Comparison of ENCODE assay signal across 14 cellular contexts in the genomic region with DNA sequence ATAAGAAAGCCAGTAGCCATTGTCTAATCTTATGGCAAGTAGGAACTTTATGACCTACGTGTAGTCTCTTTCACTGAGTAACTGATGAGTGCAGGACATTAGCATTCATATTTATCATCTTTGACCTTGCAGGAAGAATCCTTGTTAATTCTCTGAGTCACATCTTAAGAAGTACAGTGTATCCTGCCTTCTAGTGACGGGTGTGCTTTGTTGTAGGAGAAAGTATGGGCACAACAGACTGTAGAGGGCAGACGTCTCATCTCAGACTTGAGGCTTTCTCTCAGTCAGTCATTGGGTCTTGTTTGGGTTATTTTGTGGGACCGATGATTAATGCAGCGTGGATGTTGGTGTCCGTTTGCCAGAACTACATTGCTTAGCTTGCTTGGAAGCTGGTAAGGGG. TPM values are rescaled to one million over a fixed set of nuclear protein-coding genes. Genes with fewer than 3 reads are reported as not detected.
DNase-seq lines count a peak whose midpoint lies in the region; TF ChIP-seq lines count a peak whose summit lies in the region.
"Had no signal": no experiment of that assay in that cellular context is flagged by ENCODE, and none has a peak within 500 bp of the region (broad histone marks: within the 10 kb centered on the region; RNA-seq: fewer than 3 reads in every experiment).

No MANE protein-coding gene starts in this region.

- no peaks in the 10 kb centered on the region for H3K79me2 ChIP-seq in mesendoderm (ENCODE audit: control insufficient read depth, insufficient read depth, low read length)

- no peak overlapping the region for H3K23ac ChIP-seq in mesendoderm (ENCODE audit: low read length)

- H3K4me1 ChIP-seq in mesendoderm (ENCODE audit: control insufficient read depth, low read depth, low read length) = no peaks in the 10 kb centered on the region

- peak overlapping the region; percentile 50 for H3K27ac Mint-ChIP-seq in chondrocyte (ENCODE audit: unreplicated experiment)
- H3K27ac Mint-ChIP-seq: activated naive CD4-positive, alpha-beta T cell treated with anti-CD3 and anti-CD28 coated beads for 36 hours had no signal

- H3K56ac ChIP-seq in mesendoderm (ENCODE audit: low read length) = no peak overlapping the region

- H3K4me1 Mint-ChIP-seq in chondrocyte (ENCODE audit: low read depth) = peaks cover 7% of the 10 kb centered on the region

- no peaks in the 10 kb centered on the region for H3K9me3 Mint-ChIP-seq in chondrocyte (ENCODE audit: low read depth)
- H3K9me3 Mint-ChIP-seq: activated naive CD4-positive, alpha-beta T cell treated with anti-CD3 and anti-CD28 coated beads for 36 hours had no signal

- no peaks in the 10 kb centered on the region for H3K27me3 ChIP-seq in mesendoderm (ENCODE audit: insufficient read depth, low read length, poor library complexity)

- H3K27ac ChIP-seq in mesendoderm (ENCODE audit: low read depth, low read length) = no peak overlapping the region
- H3K27ac ChIP-seq: lower lobe of right lung, PC-9 had no signal

- no peak overlapping the region for H3K9ac ChIP-seq in mesendoderm (ENCODE audit: low read length)

- no peak overlapping the region for H2BK120ac ChIP-seq in mesendoderm (ENCODE audit: low read depth, low read length)

- peak; percentile 55 for DNase-seq in COLO829 (ENCODE audit: low spot score)
- peak; percentile 17 for DNase-seq in NB4 (ENCODE audit: low read depth)
- no peak for DNase-seq in chondrocyte (ENCODE audit: low spot score)
- DNase-seq in mesendoderm = peak; percentile 42
- no peak for DNase-seq in putamen (ENCODE audit: low spot score)
- no peak for DNase-seq in HuH-7.5 (ENCODE audit: low spot score)
- DNase-seq in KG1 (lab: John Stamatoyannopoulos, UW) = no peak
- DNase-seq in NCI-H2227 (lab: John Stamatoyannopoulos, UW; ENCODE audit: unreplicated experiment) = no peak
- DNase-seq: activated CD4-positive, CD25-positive, alpha-beta regulatory T cell treated with anti-CD3 and anti-CD28 coated beads, Interleukin-2, amount 50 U/mL, for 72 hours; activated naive CD4-positive, alpha-beta T cell treated with anti-CD3 and anti-CD28 coated beads for 36 hours; erythroblast; lower lobe of right lung; NCI-H1436 treated with DMSO at 0.1 percent for 48 hours; PC-9 had no signal

- peaks cover 15% of the 10 kb centered on the region for H3K36me3 Mint-ChIP-seq in chondrocyte (ENCODE audit: low read depth)

- no peak overlapping the region for H2AK5ac ChIP-seq in mesendoderm (ENCODE audit: low read length)

- TF ChIP-seq CTCF in NB4 (IDR thresholded peaks at IDR 0.05; ENCODE audit: low read depth, low read length) (no peak), chondrocyte (IDR thresholded peaks at IDR 0.05) (peak; percentile 69)

- H2BK15ac ChIP-seq in mesendoderm (replicated peaks; ENCODE audit: low read depth) = no peak overlapping the region

- H3K4me3 Mint-ChIP-seq in chondrocyte (ENCODE audit: unreplicated experiment) = no peak overlapping the region
- H3K4me3 Mint-ChIP-seq: activated naive CD4-positive, alpha-beta T cell treated with anti-CD3 and anti-CD28 coated beads for 36 hours had no signal

- H3K4ac ChIP-seq in mesendoderm (ENCODE audit: low read depth, low read length) = no peak overlapping the region

- no peak overlapping the region for H3K18ac ChIP-seq in mesendoderm (ENCODE audit: low read length)

- H4K8ac ChIP-seq in mesendoderm (ENCODE audit: low read depth, low read length) = no peak overlapping the region

- peaks cover 2% of the 10 kb centered on the region for H3K36me3 ChIP-seq in mesendoderm (ENCODE audit: control insufficient read depth, insufficient read depth, low read length)

- H3K4me3 ChIP-seq in NB4 (ENCODE audit: low read depth, low read length) = no peak overlapping the region
- H3K4me3 ChIP-seq in mesendoderm (ENCODE audit: low read length) = no peak overlapping the region
- H3K4me3 ChIP-seq: lower lobe of right lung, PC-9 had no signal

- no peaks in the 10 kb centered on the region for H3K27me3 Mint-ChIP-seq in chondrocyte (ENCODE audit: low read depth)

- H3K4me2 ChIP-seq in mesendoderm (ENCODE audit: low read length) = no peak overlapping the region
- H3K4me2 ChIP-seq: PC-9 had no signal

- TF ChIP-seq POLR2A in NB4 (IDR thresholded peaks at IDR 0.05; ENCODE audit: extremely low read depth, insufficient read length) = no peak

- no peak overlapping the region for H4K5ac ChIP-seq in mesendoderm (ENCODE audit: low read length)

- H3K79me1 ChIP-seq in mesendoderm (ENCODE audit: low read length) = no peaks in the 10 kb centered on the region

- no CpG with 5 or more reads among the region's 6 CpGs for WGBS in mesendoderm (ENCODE audit: extremely low coverage, insufficient coverage, low lambda C conversion rate)

- H2BK5ac ChIP-seq in mesendoderm (ENCODE audit: low read length) = no peak overlapping the region

RNA-seq across cellular contexts. Expression of a gene that starts 6.8 kb away (rescaled TPM):
- total RNA-seq in chondrocyte = 21.8 to 26.1 TPM (median 24.7 TPM) in 3 replicates
- polyA plus RNA-seq in mesendoderm (2013, experiment 1 of 2) = 16.9 TPM
- polyA plus RNA-seq in mesendoderm (2013, experiment 2 of 2) = 16.0 TPM

RNA-seq across cellular contexts. Expression of a gene that starts 7.4 kb away (rescaled TPM):
- 42.8 to 71.0 TPM (median 43.0 TPM) in 3 replicates for total RNA-seq in chondrocyte
- 15.6 TPM for polyA plus RNA-seq in mesendoderm (2013, experiment 1 of 2)
- 15.8 TPM for polyA plus RNA-seq in mesendoderm (2013, experiment 2 of 2)

RNA-seq across cellular contexts. Expression of a gene that starts 40.1 kb away (rescaled TPM):
- 854 to 4,666 TPM (median 4,556 TPM) in 3 replicates for total RNA-seq in chondrocyte
- polyA plus RNA-seq in mesendoderm (2013, experiment 1 of 2) = 928 TPM
- 989 TPM for polyA plus RNA-seq in mesendoderm (2013, experiment 2 of 2)

RNA-seq across cellular contexts. Expression of a gene that starts 51.9 kb away (rescaled TPM):
- total RNA-seq in chondrocyte = 6.4 to 8.3 TPM (median 7.2 TPM) in 3 replicates
- polyA plus RNA-seq in mesendoderm (2013, experiment 1 of 2) = 4.8 TPM
- 5.1 TPM for polyA plus RNA-seq in mesendoderm (2013, experiment 2 of 2)

Comparison
In these comparisons a context has a peak if more than half of its experiments do, and no peak if none do; other contexts are left out.
1. DNase-seq: peak in COLO829 (single experiment), NB4 (single experiment) and mesendoderm (single experiment); none in chondrocyte (single experiment), putamen (single experiment), HuH-7.5 (single experiment), KG1 (single experiment) and NCI-H2227 (single experiment).